ENCODE assay signal across 17 cellular contexts in the genomic region with DNA sequence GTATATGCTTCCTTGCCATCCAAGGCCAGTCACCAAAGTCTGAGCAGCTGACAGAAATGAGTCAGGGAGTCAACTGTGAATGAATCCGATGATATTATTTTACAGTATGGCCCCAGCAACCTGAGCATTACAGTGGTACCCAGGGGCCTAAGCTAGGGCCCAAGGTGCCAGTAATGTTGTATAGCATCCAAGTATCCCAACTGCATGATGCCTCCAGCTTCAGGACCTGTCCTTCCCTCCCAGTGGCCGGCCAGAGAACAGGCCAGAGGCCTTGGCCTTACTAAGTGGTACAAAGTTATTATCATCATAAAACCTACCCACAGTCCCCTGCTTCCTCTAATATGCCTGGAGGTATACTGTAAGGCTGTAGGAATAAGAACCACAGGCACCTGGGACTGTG.
DNase-seq lines count a peak whose midpoint lies in the region; ATAC-seq lines count a peak whose summit lies in the region.
"Had no signal": no experiment of that assay in that cellular context is flagged by ENCODE, and none has a peak within 500 bp of the region (broad histone marks: within the 10 kb centered on the region; RNA-seq: fewer than 3 reads in every experiment).

No MANE protein-coding gene starts in this region.

- H2BK120ac ChIP-seq in mesenchymal stem cell (ENCODE audit: low read depth, low read length): no peak overlapping the region

- peak overlapping the region in 2 of 3 donors; percentile 1 to 57 for H3K27ac Mint-ChIP-seq in CD4-positive, CD25-positive, alpha-beta regulatory T cell
- H3K27ac Mint-ChIP-seq in activated T-helper 17 cell treated with anti-CD3 and anti-CD28 coated beads, Interleukin-2, amount 50 U/mL, for 72 hours: peak overlapping the region; percentile 23
- H3K27ac Mint-ChIP-seq: B cell; CD4-positive, alpha-beta T cell had no signal

- H2BK15ac ChIP-seq in mesenchymal stem cell (ENCODE audit: low read depth, poor library complexity, severe bottlenecking): no peak overlapping the region

- H3K4me3 ChIP-seq in CD4-positive, CD25-positive, alpha-beta regulatory T cell (ENCODE audit: low read depth, low read length): no peak overlapping the region
- H3K4me3 ChIP-seq in mesenchymal stem cell (ENCODE audit: insufficient read depth in 1 of 2, low read depth in 1 of 2, low read length in 2 of 2): no peak overlapping the region
- H3K4me3 ChIP-seq: HAP-1, SK-N-MC had no signal

- peaks cover 0 to 17% (median 8%) of the 10 kb centered on the region in 4 donors for H3K4me1 Mint-ChIP-seq in CD4-positive, CD25-positive, alpha-beta regulatory T cell
- peaks cover 13% of the 10 kb centered on the region for H3K4me1 Mint-ChIP-seq in activated T-helper 17 cell treated with anti-CD3 and anti-CD28 coated beads, Interleukin-2, amount 50 U/mL, for 72 hours
- H3K4me1 Mint-ChIP-seq: B cell had no signal

- H2AFZ ChIP-seq in mesenchymal stem cell (ENCODE audit: low read depth, low read length): no peak overlapping the region

- H3K4me3 Mint-ChIP-seq in CD4-positive, CD25-positive, alpha-beta regulatory T cell: no peak overlapping the region
- peak overlapping the region; percentile 0 for H3K4me3 Mint-ChIP-seq in activated T-helper 17 cell treated with anti-CD3 and anti-CD28 coated beads, Interleukin-2, amount 50 U/mL, for 72 hours
- H3K4me3 Mint-ChIP-seq: B cell; CD4-positive, alpha-beta T cell had no signal

- H3K9me3 Mint-ChIP-seq in CD4-positive, CD25-positive, alpha-beta regulatory T cell: peaks cover 0 to 2% (median 0%) of the 10 kb centered on the region in 7 donors
- H3K9me3 Mint-ChIP-seq in activated T-helper 17 cell treated with anti-CD3 and anti-CD28 coated beads, Interleukin-2, amount 50 U/mL, for 72 hours: no peaks in the 10 kb centered on the region
- H3K9me3 Mint-ChIP-seq: CD4-positive, alpha-beta T cell had no signal

- H3K27me3 Mint-ChIP-seq in CD4-positive, CD25-positive, alpha-beta regulatory T cell: no peaks in the 10 kb centered on the region
- no peaks in the 10 kb centered on the region for H3K27me3 Mint-ChIP-seq in activated T-helper 17 cell treated with anti-CD3 and anti-CD28 coated beads, Interleukin-2, amount 50 U/mL, for 72 hours
- H3K27me3 Mint-ChIP-seq: B cell; CD4-positive, alpha-beta T cell had no signal

- H3K27ac ChIP-seq in CD4-positive, CD25-positive, alpha-beta regulatory T cell (ENCODE audit: insufficient read depth, low read length, poor library complexity, severe bottlenecking): no peak overlapping the region
- H3K27ac ChIP-seq in mesenchymal stem cell (ENCODE audit: low read length, poor library complexity, severe bottlenecking): no peak overlapping the region

- no peaks in the 10 kb centered on the region for H3K4me1 ChIP-seq in CD4-positive, CD25-positive, alpha-beta regulatory T cell (ENCODE audit: control insufficient read depth, insufficient read depth, low read length, poor library complexity, severe bottlenecking)
- H3K4me1 ChIP-seq in mesenchymal stem cell (ENCODE audit: control insufficient read depth, insufficient read depth, low read depth, low read length): peaks cover 1% of the 10 kb centered on the region
- H3K4me1 ChIP-seq: HAP-1 had no signal

- no peak for ATAC-seq in CD4-positive, CD25-positive, alpha-beta regulatory T cell (ENCODE audit: low read depth in 2 of 2)
- no peak for ATAC-seq in activated T-helper 17 cell treated with anti-CD3 and anti-CD28 coated beads, Interleukin-2, amount 50 U/mL, for 72 hours (replicated peaks)
- ATAC-seq in HG03442 (IDR thresholded peaks at IDR 0.05; ENCODE audit: unreplicated experiment): no peak
- no peak for ATAC-seq in HG03045 (IDR thresholded peaks at IDR 0.05; ENCODE audit: unreplicated experiment)

- no peak overlapping the region for H3K14ac ChIP-seq in mesenchymal stem cell (ENCODE audit: low read length in 2 of 2)

- H3K18ac ChIP-seq in mesenchymal stem cell (ENCODE audit: low read depth in 1 of 2, low read length in 2 of 2): no peak overlapping the region

- H3K4ac ChIP-seq in mesenchymal stem cell (ENCODE audit: low read depth in 1 of 2, low read length in 2 of 2): no peak overlapping the region

- peaks cover 52% of the 10 kb centered on the region for H3K36me3 Mint-ChIP-seq in CD4-positive, CD25-positive, alpha-beta regulatory T cell
- H3K36me3 Mint-ChIP-seq in activated T-helper 17 cell treated with anti-CD3 and anti-CD28 coated beads, Interleukin-2, amount 50 U/mL, for 72 hours (ENCODE audit: low read depth): peaks cover 81% of the 10 kb centered on the region

- H2BK5ac ChIP-seq in mesenchymal stem cell (ENCODE audit: low read depth, low read length, poor library complexity, severe bottlenecking): no peak overlapping the region

- H2BK12ac ChIP-seq in mesenchymal stem cell (ENCODE audit: low read length in 2 of 2): no peak overlapping the region

- H3K9ac ChIP-seq in mesenchymal stem cell (ENCODE audit: low read length): no peak overlapping the region

- H4K91ac ChIP-seq in mesenchymal stem cell (ENCODE audit: low read length): no peak overlapping the region

- peaks cover 11% of the 10 kb centered on the region for H3K79me1 ChIP-seq in mesenchymal stem cell (replicated peaks; ENCODE audit: low read length, poor library complexity, severe bottlenecking)

- H3K4me2 ChIP-seq in mesenchymal stem cell (ENCODE audit: low read length, poor library complexity, severe bottlenecking): no peak overlapping the region

- no peaks in the 10 kb centered on the region for H3K27me3 ChIP-seq in CD4-positive, CD25-positive, alpha-beta regulatory T cell (ENCODE audit: control insufficient read depth, insufficient read depth, low read length)
- no peaks in the 10 kb centered on the region for H3K27me3 ChIP-seq in mesenchymal stem cell (ENCODE audit: control insufficient read depth in 1 of 2, insufficient read depth in 1 of 2, low read length in 2 of 2)

- H3K36me3 ChIP-seq in CD4-positive, CD25-positive, alpha-beta regulatory T cell (ENCODE audit: control insufficient read depth, insufficient read depth, low read length): peaks cover 48% of the 10 kb centered on the region
- peaks cover 21 to 92% of the 10 kb centered on the region in 2 experiments for H3K36me3 ChIP-seq in mesenchymal stem cell (ENCODE audit: control insufficient read depth in 1 of 2, insufficient read depth in 2 of 2, low read depth in 1 of 2, low read length in 2 of 2)

- H2AK5ac ChIP-seq in mesenchymal stem cell (ENCODE audit: low read length, severe bottlenecking): no peak overlapping the region

- 93% methylated on average over 2 of the region's 2 CpGs for WGBS in mesenchymal stem cell

- no peaks in the 10 kb centered on the region for H3K9me3 ChIP-seq in CD4-positive, CD25-positive, alpha-beta regulatory T cell (ENCODE audit: control insufficient read depth in 2 of 2, low read length in 2 of 2)
- no peaks in the 10 kb centered on the region for H3K9me3 ChIP-seq in mesenchymal stem cell (ENCODE audit: control insufficient read depth, low read length)
- H3K9me3 ChIP-seq: HAP-1 had no signal

- peak overlapping the region; percentile 28 for H4K8ac ChIP-seq in mesenchymal stem cell (ENCODE audit: low read length)

- no peak overlapping the region for H3K23ac ChIP-seq in mesenchymal stem cell (ENCODE audit: low read length in 2 of 2)

- DNase-seq in CD4-positive, CD25-positive, alpha-beta regulatory T cell: no peak
- peak; percentile 12 for DNase-seq in ELR (ENCODE audit: low read depth)
- no peak for DNase-seq in mesenchymal stem cell
- DNase-seq in amniotic stem cell (lab: John Stamatoyannopoulos, UW): no peak
- DNase-seq: CD4-positive, alpha-beta T cell; NCI-H1048; NCI-H146; NCI-H2107; NCI-H2227 treated with DMSO at 0.1 percent for 48 hours; NCI-H524 treated with DMSO at 0.1 percent for 48 hours; Right ventricle myocardium superior had no signal
